8 cellular contexts compared by ENCODE assay signal in genomic region chr22:44325718-44326548, GRCh38. TPM values are rescaled to one million over a fixed set of nuclear protein-coding genes. Genes with fewer than 3 reads are reported as not detected.
A peak's percentile ranks its signal among the peaks of the same experiment; 100 is the strongest.
DNase-seq lines count a peak whose midpoint lies in the region; ATAC-seq, FAIRE-seq and TF ChIP-seq lines count a peak whose summit lies in the region.

No MANE protein-coding gene starts in this region.

- no peaks in the 10 kb centered on the region for H3K79me1 ChIP-seq in mesenchymal stem cell (replicated peaks; ENCODE audit: low read length, poor library complexity, severe bottlenecking)

- no TSS peak for BruUV-seq in mammary epithelial cell (replicated peaks; lab: Mats Ljungman, UMichigan)

- no peak overlapping the region for H2BK15ac ChIP-seq in mesenchymal stem cell (ENCODE audit: low read depth, poor library complexity, severe bottlenecking)

- no peak for FAIRE-seq in A549 (lab: Jason Lieb, UNC)

- no peak for DNase-seq in A549 (ENCODE audit: low read depth in 1 of 2, low spot score in 1 of 2)
- DNase-seq in HFF-Myc (ENCODE audit: extremely low read depth, low read depth), result peak; percentile 9
- peak; percentile 31 for DNase-seq in mammary epithelial cell
- DNase-seq in mesenchymal stem cell, result no peak
- DNase-seq in activated CD4-positive, alpha-beta T cell treated with anti-CD3 and anti-CD28 coated beads for 48 hours, result no peak

- H2AK5ac ChIP-seq in mesenchymal stem cell (ENCODE audit: low read length, severe bottlenecking), result no peak overlapping the region

- H3K23ac ChIP-seq in mesenchymal stem cell (ENCODE audit: low read length in 2 of 2), result no peak overlapping the region

- intact Hi-C loops in mammary epithelial cell (cut with micrococcal nuclease), result loop anchor here (1.0 to 2.0 kb wide), 3 partner anchors 35 to 333 kb away; no protein-coding TSS in a partner anchor

- in situ Hi-C loops in mammary epithelial cell (cut with MboI; ENCODE audit: low sequenced_read_pairs in 2 of 2), result no loop called here

- H3K27ac ChIP-seq in A549 (peak overlapping the region; percentile 48 to 59; a peak in 4 of 6 replicates), mammary epithelial cell (ENCODE audit: insufficient read depth, low read depth, low read length) (no peak overlapping the region), mesenchymal stem cell (ENCODE audit: low read length, poor library complexity, severe bottlenecking) (no peak overlapping the region)

- H3K9me3 ChIP-seq in A549 (no peaks in the 10 kb centered on the region), mammary epithelial cell (replicated peaks; ENCODE audit: insufficient read depth, low read length) (no peaks in the 10 kb centered on the region), mesenchymal stem cell (ENCODE audit: control insufficient read depth, low read length) (no peaks in the 10 kb centered on the region)

- TF ChIP-seq RAD21 in A549 (conservative IDR thresholded peaks at IDR 0.05 in 1 of 2, IDR thresholded peaks at IDR 0.05 in 1 of 2), result no peak

- H2BK120ac ChIP-seq in mesenchymal stem cell (ENCODE audit: low read depth, low read length), result no peak overlapping the region

- H3K4me3 ChIP-seq in A549 (peak overlapping the region; percentile 37), HFF-Myc (replicated peaks; ENCODE audit: low read depth, low read length) (peak overlapping the region; percentile 40), mammary epithelial cell (replicated peaks in 1 of 3; ENCODE audit: insufficient read depth in 1 of 3, low read depth in 2 of 3, low read length in 3 of 3) (peak overlapping the region; percentile 47 to 68 (median 56)), mesenchymal stem cell (ENCODE audit: insufficient read depth in 1 of 2, low read depth in 1 of 2, low read length in 2 of 2) (peak overlapping the region in 1 of 2 experiments; percentile 84)

- no peak overlapping the region for H2BK12ac ChIP-seq in mesenchymal stem cell (ENCODE audit: low read length in 2 of 2)

- 0 out of 6 replicates have a peak, but pooled peaks of 1 of the 2 experiments have one; percentile 26 for ATAC-seq in A549
- no peak for ATAC-seq in HG02852 (IDR thresholded peaks at IDR 0.05; ENCODE audit: unreplicated experiment)
- ATAC-seq in GM19452 (IDR thresholded peaks at IDR 0.05; ENCODE audit: unreplicated experiment), result no peak
- no peak for ATAC-seq in GM18909 (IDR thresholded peaks at IDR 0.05; ENCODE audit: poor library complexity, unreplicated experiment)

- no peak for TF ChIP-seq POLR2A in A549 (IDR thresholded peaks at IDR 0.05; ENCODE audit: low read length)

- H3K18ac ChIP-seq in mesenchymal stem cell (ENCODE audit: low read depth in 1 of 2, low read length in 2 of 2), result no peak overlapping the region

- H3K36me3 ChIP-seq in mammary epithelial cell (ENCODE audit: insufficient read depth, low read length), result no peaks in the 10 kb centered on the region
- H3K36me3 ChIP-seq in mesenchymal stem cell (ENCODE audit: control insufficient read depth in 1 of 2, insufficient read depth in 2 of 2, low read depth in 1 of 2, low read length in 2 of 2), result no peaks in the 10 kb centered on the region

- POLR2A ChIA-PET in A549 (lab: Yijun Ruan, JAX), result no interaction called here

- no peak for TF ChIP-seq CTCF in A549 (IDR thresholded peaks at IDR 0.05)
- TF ChIP-seq CTCF in HFF-Myc (IDR thresholded peaks at IDR 0.05; ENCODE audit: low read depth, low read length, missing control alignments), result no peak
- peak; percentile 10 to 45 for TF ChIP-seq CTCF in mammary epithelial cell (conservative IDR thresholded peaks at IDR 0.05 in 1 of 2, IDR thresholded peaks at IDR 0.05 in 1 of 2; ENCODE audit: extremely low read depth in 1 of 2, insufficient read depth in 1 of 2, low read depth in 1 of 2, low read length in 2 of 2)

- H2AFZ ChIP-seq in mammary epithelial cell (ENCODE audit: low read depth, low read length) (peak overlapping the region; percentile 92), mesenchymal stem cell (ENCODE audit: low read depth, low read length) (no peak overlapping the region)

- H3K4me2 ChIP-seq in A549 (peak overlapping the region; percentile 56), mammary epithelial cell (ENCODE audit: insufficient read depth, low read depth, low read length) (peak overlapping the region; percentile 75), mesenchymal stem cell (ENCODE audit: low read length, poor library complexity, severe bottlenecking) (peak overlapping the region; percentile 18)

- no peaks in the 10 kb centered on the region for H3K27me3 ChIP-seq in mammary epithelial cell (ENCODE audit: insufficient read depth, low read length)
- peaks cover 16 to 87% of the 10 kb centered on the region in 2 experiments for H3K27me3 ChIP-seq in mesenchymal stem cell (ENCODE audit: control insufficient read depth in 1 of 2, insufficient read depth in 1 of 2, low read length in 2 of 2)

- H2BK5ac ChIP-seq in mesenchymal stem cell (ENCODE audit: low read depth, low read length, poor library complexity, severe bottlenecking), result no peak overlapping the region

- peaks cover 12% of the 10 kb centered on the region; the same call in 2 of the 3 replicates for H3K4me1 ChIP-seq in A549
- H3K4me1 ChIP-seq in mammary epithelial cell (ENCODE audit: insufficient read depth, low read length), result peaks cover 10% of the 10 kb centered on the region
- peaks cover 6% of the 10 kb centered on the region for H3K4me1 ChIP-seq in mesenchymal stem cell (ENCODE audit: control insufficient read depth, insufficient read depth, low read depth, low read length)

- CTCF ChIA-PET in A549 (lab: Yijun Ruan, JAX) (interaction anchor here (0.8 kb wide), 1 partner anchor 9 kb away, joined by 4 read pairs; no protein-coding TSS in a partner anchor), mammary epithelial cell (lab: Charles Lee; ENCODE audit: low non-redundant PET) (no interaction called here)

- no peak overlapping the region for H3K4ac ChIP-seq in mesenchymal stem cell (ENCODE audit: low read depth in 1 of 2, low read length in 2 of 2)

- H4K20me1 ChIP-seq in mammary epithelial cell (ENCODE audit: insufficient read depth, low read length), result no peaks in the 10 kb centered on the region

- H4K91ac ChIP-seq in mesenchymal stem cell (ENCODE audit: low read length), result no peak overlapping the region

- no peak overlapping the region for H4K8ac ChIP-seq in mesenchymal stem cell (ENCODE audit: low read length)

- no peak for TF ChIP-seq EP300 in A549 (IDR thresholded peaks at IDR 0.05)

- 48% methylated on average over 25 of the region's 25 CpGs for WGBS in A549 (ENCODE audit: missing lambda C conversion rate)
- 14% methylated on average over 19 of the region's 25 CpGs for WGBS in mammary epithelial cell (ENCODE audit: low coverage, missing lambda C conversion rate)
- 71% methylated on average over 25 of the region's 25 CpGs for WGBS in mesenchymal stem cell

- no peaks in the 10 kb centered on the region for H3K79me2 ChIP-seq in mammary epithelial cell (ENCODE audit: insufficient read depth, low read length)

- dilution Hi-C loops in mammary epithelial cell (cut with HindIII; ENCODE audit: low sequenced_read_pairs), result no loop called here

- H3K14ac ChIP-seq in mesenchymal stem cell (ENCODE audit: low read length in 2 of 2), result no peak overlapping the region

- H3K9ac ChIP-seq in mammary epithelial cell (ENCODE audit: insufficient read depth, low read length) (peak overlapping the region; percentile 57), mesenchymal stem cell (ENCODE audit: low read length) (peak overlapping the region; percentile 92)

TF ChIP-seq in A549, 52 proteins besides CTCF, POLR2A, EP300 and RAD21 (continues in another document):
- TF ChIP-seq RCOR1 (IDR thresholded peaks at IDR 0.05; ENCODE audit: low read depth, low read length) (no peak), CEBPB (IDR thresholded peaks at IDR 0.05) (no peak), MAFK (IDR thresholded peaks at IDR 0.05; ENCODE audit: partially characterized antibody) (no peak), SMC3 (IDR thresholded peaks at IDR 0.05) (no peak), ZSCAN20 (CRISPR knock-in tag; IDR thresholded peaks at IDR 0.05) (no peak), BCL3 (IDR thresholded peaks at IDR 0.05) (no peak), HOXB13 (CRISPR knock-in tag; IDR thresholded peaks at IDR 0.05; ENCODE audit: low read depth) (no peak), CBX8 (IDR thresholded peaks at IDR 0.05) (no peak), JUNB (IDR thresholded peaks at IDR 0.05) (no peak)
- TF ChIP-seq, protein P1, sequence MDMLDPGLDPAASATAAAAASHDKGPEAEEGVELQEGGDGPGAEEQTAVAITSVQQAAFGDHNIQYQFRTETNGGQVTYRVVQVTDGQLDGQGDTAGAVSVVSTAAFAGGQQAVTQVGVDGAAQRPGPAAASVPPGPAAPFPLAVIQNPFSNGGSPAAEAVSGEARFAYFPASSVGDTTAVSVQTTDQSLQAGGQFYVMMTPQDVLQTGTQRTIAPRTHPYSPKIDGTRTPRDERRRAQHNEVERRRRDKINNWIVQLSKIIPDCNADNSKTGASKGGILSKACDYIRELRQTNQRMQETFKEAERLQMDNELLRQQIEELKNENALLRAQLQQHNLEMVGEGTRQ (IDR thresholded peaks at IDR 0.05), result no peak
- TF ChIP-seq, protein P2, sequence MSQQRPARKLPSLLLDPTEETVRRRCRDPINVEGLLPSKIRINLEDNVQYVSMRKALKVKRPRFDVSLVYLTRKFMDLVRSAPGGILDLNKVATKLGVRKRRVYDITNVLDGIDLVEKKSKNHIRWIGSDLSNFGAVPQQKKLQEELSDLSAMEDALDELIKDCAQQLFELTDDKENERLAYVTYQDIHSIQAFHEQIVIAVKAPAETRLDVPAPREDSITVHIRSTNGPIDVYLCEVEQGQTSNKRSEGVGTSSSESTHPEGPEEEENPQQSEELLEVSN (IDR thresholded peaks at IDR 0.05; ENCODE audit: borderline replicate concordance, low read depth), result no peak

RNA-seq across cellular contexts. Expression of gene SHISAL1, which starts 13.2 kb away (rescaled TPM):
- 0.61 and 0.79 TPM in 2 replicates for polyA plus RNA-seq in A549 (2011; rRNA removed)
- 0.56 and 0.80 TPM in 2 replicates for polyA plus RNA-seq in A549 (2012; cell fraction: cytosol; rRNA removed)
- 0.74 and 0.80 TPM in 2 replicates for polyA plus RNA-seq in A549 (2012; cell fraction: nucleus; rRNA removed)
- polyA plus RNA-seq in A549 (2017; fragmentation: RNase III; extraction: RNeasy Plus Mini Kit Qiagen cat#74134 plus additional on column Dnase treatment), result 1.9 to 2.4 TPM (median 2.2 TPM) in 3 replicates
- 1.3 and 1.4 TPM in 2 replicates for polyA minus RNA-seq in A549 (2011; rRNA and poly(A)+ RNA removed)
- total RNA-seq in mammary epithelial cell, result 1 to 10 TPM; 3.9 to 9.2 TPM
- 2.9 TPM for polyA plus RNA-seq in mammary epithelial cell
- 7.2 TPM for polyA minus RNA-seq in mammary epithelial cell
- 1.9 TPM for polyA plus RNA-seq in mesenchymal stem cell (2013, experiment 1 of 2)
- polyA plus RNA-seq in mesenchymal stem cell (2013, experiment 2 of 2), result 1.9 TPM

Comparison
In these comparisons a context has a peak if more than half of its experiments do, and no peak if none do; other contexts are left out.
1. DNase-seq: peak in HFF-Myc (single experiment) and mammary epithelial cell (single experiment); none in A549 (0 of 2), mesenchymal stem cell (single experiment) and activated CD4-positive, alpha-beta T cell treated with anti-CD3 and anti-CD28 coated beads for 48 hours (single experiment).
2. H3K27ac ChIP-seq: peak in A549 (2 of 2); none in mammary epithelial cell (single experiment) and mesenchymal stem cell (single experiment).
3. H3K4me2 ChIP-seq: peak in every context shown above with its lines; median percentile 75 in mammary epithelial cell; 56 in A549; 18 in mesenchymal stem cell.
4. CTCF ChIP-seq: peak in mammary epithelial cell (2 of 2); none in A549 (single experiment) and HFF-Myc (single experiment).